2 cellular contexts compared by ENCODE assay signal in the genomic region with DNA sequence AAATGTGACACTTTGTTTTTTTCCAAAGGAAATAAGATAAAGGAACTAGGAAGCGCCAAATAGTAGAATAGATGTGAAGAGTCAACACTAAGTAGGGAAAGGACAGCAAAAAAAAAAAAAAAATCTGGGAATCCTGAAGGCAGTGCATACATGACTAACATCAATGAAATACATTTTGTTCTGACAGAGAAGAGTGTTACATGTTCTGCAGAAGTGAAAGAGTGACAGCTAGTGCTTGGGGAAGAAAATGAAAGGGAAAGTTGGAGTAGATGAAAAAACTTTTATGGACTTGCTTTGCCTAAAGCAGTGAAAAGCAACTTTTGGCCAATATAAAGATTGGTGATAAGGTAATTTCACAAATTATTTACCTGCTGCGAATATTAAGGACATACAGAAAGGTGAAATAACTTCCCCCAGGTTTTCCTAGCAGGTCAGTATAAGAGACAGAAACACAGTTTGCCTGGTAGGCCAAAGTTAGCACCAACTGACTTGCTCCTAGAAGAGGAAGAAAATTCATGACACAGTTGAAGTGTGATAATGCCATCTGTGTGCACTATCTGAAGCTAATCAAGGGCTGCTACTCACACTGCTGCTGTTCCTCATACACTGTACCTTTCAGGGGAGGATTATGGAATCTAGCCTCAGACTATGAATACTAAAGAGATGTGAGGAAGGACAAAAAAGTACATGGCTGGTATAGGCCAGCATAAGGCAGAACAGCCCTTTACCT.
TF ChIP-seq lines count a peak whose summit lies in the region.

No MANE protein-coding gene starts in this region.

TF ChIP-seq in IMR-90, 13 proteins besides CTCF, POLR2A, EP300 and RAD21 (continued from another document):
- TF ChIP-seq, protein P1, sequence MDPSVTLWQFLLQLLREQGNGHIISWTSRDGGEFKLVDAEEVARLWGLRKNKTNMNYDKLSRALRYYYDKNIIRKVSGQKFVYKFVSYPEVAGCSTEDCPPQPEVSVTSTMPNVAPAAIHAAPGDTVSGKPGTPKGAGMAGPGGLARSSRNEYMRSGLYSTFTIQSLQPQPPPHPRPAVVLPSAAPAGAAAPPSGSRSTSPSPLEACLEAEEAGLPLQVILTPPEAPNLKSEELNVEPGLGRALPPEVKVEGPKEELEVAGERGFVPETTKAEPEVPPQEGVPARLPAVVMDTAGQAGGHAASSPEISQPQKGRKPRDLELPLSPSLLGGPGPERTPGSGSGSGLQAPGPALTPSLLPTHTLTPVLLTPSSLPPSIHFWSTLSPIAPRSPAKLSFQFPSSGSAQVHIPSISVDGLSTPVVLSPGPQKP (IDR thresholded peaks at IDR 0.05; ENCODE audit: borderline replicate concordance, low read depth, low read length), result no peak
- TF ChIP-seq, protein P2, sequence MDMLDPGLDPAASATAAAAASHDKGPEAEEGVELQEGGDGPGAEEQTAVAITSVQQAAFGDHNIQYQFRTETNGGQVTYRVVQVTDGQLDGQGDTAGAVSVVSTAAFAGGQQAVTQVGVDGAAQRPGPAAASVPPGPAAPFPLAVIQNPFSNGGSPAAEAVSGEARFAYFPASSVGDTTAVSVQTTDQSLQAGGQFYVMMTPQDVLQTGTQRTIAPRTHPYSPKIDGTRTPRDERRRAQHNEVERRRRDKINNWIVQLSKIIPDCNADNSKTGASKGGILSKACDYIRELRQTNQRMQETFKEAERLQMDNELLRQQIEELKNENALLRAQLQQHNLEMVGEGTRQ (IDR thresholded peaks at IDR 0.05; ENCODE audit: low read depth, low read length), result no peak
- TF ChIP-seq CHD1 (IDR thresholded peaks at IDR 0.05; ENCODE audit: low read depth, low read length), result no peak
- no peak for TF ChIP-seq FOS (IDR thresholded peaks at IDR 0.05; ENCODE audit: low read depth, low read length)
TF ChIP-seq in IMR-90: peak in this region for 0.

TF ChIP-seq in WTC11, 78 proteins besides CTCF, POLR2A, EP300 and RAD21 (continued from another document):
- TF ChIP-seq ESRRA (CRISPR knock-in tag; IDR thresholded peaks at IDR 0.05; ENCODE audit: borderline replicate concordance), result no peak
- TF ChIP-seq PRRX2 (CRISPR knock-in tag; IDR thresholded peaks at IDR 0.05), result no peak
- no peak for TF ChIP-seq SMAD3 (CRISPR knock-in tag; IDR thresholded peaks at IDR 0.05; ENCODE audit: borderline replicate concordance)
